9 cellular contexts compared by ENCODE assay signal in the genomic region with DNA sequence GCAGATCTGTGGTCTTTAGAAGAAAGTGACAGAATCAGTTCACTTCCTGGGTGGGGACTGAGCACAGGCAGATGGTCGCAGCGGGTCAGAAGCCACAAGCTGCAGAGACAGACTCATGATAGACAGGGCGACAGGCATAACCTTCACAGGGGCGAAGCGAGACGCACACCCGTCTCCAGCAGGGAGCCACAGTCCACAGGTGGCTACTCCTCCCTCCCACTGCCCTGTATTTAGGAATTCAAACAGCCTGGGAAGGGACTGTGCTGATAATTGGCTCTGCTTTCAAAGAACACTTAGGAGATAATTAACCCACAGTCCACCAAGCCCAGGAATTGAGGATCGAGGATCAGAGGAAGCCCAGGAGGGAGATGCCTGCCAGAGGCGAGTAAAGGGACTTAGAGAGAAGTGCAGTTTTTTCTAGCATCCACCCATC. TPM values are rescaled to one million over a fixed set of nuclear protein-coding genes. Genes with fewer than 3 reads are reported as not detected.
A peak's percentile ranks its signal among the peaks of the same experiment; 100 is the strongest.
DNase-seq lines count a peak whose midpoint lies in the region; ATAC-seq, FAIRE-seq and TF ChIP-seq lines count a peak whose summit lies in the region.
"Had no signal": no experiment of that assay in that cellular context is flagged by ENCODE, and none has a peak within 500 bp of the region (broad histone marks: within the 10 kb centered on the region; RNA-seq: fewer than 3 reads in every experiment).

No MANE protein-coding gene starts in this region.

- peak overlapping the region; percentile 53 for H3K9ac ChIP-seq in SK-N-SH

- peak overlapping the region; percentile 61; the same call in 1 of the 2 replicates for H2AFZ ChIP-seq in SK-N-SH (ENCODE audit: low read depth)

- no peaks in the 10 kb centered on the region for H3K9me2 ChIP-seq in SK-N-SH

- peak overlapping the region; percentile 56 for H3K4me2 ChIP-seq in SK-N-SH

- TF ChIP-seq EP300 in SK-N-SH (IDR thresholded peaks at IDR 0.05; ENCODE audit: borderline replicate concordance in 1 of 2, low read depth in 1 of 2, low read length in 1 of 2), result no peak

- POLR2A ChIA-PET in SK-N-SH (lab: Yijun Ruan, JAX), result interaction anchor here (1.2 kb wide), 1 partner anchor 12 kb away, joined by 3 read pairs; no protein-coding TSS in a partner anchor

- H3K9me3 ChIP-seq in SK-N-SH, result no peaks in the 10 kb centered on the region
- H3K9me3 ChIP-seq in left ventricle myocardium inferior (replicated peaks), result no peaks in the 10 kb centered on the region

- peaks cover 15 to 31% of the 10 kb centered on the region in 2 experiments for H3K4me1 ChIP-seq in SK-N-SH (ENCODE audit: control insufficient read depth in 1 of 2, insufficient read depth in 2 of 2, low read depth in 1 of 2, low read length in 1 of 2)
- H3K4me1 ChIP-seq in left ventricle myocardium inferior, result peaks cover 38% of the 10 kb centered on the region

- H3K27ac ChIP-seq in SK-N-SH (ENCODE audit: low read depth in 2 of 2, low read length in 1 of 2), result peak overlapping the region; percentile 39 to 77; a peak in 3 of 4 replicates
- H3K27ac ChIP-seq in left ventricle myocardium inferior (replicated peaks), result peak overlapping the region; percentile 83

- no peak for TF ChIP-seq RAD21 in SK-N-SH (IDR thresholded peaks at IDR 0.05; ENCODE audit: low read length)

- FAIRE-seq in GM18507 (lab: Jason Lieb, UNC), result peak; percentile 75

- peaks cover 0 to 3% of the 10 kb centered on the region in 2 experiments for H3K36me3 ChIP-seq in SK-N-SH (replicated peaks in 1 of 2; ENCODE audit: control insufficient read depth in 1 of 2, insufficient read depth in 2 of 2, low read length in 1 of 2)
- H3K36me3 ChIP-seq in left ventricle myocardium inferior, result no peaks in the 10 kb centered on the region

- TF ChIP-seq CTCF in SK-N-SH (IDR thresholded peaks at IDR 0.05), result no peak
- no peak for TF ChIP-seq CTCF in left ventricle myocardium inferior (IDR thresholded peaks at IDR 0.05; ENCODE audit: borderline replicate concordance)

- DNase-seq in GM18507 (ENCODE audit: extremely low spot score, insufficient read length, low read depth) (peak; percentile 53), SK-N-SH (peak; percentile 46), left ventricle myocardium inferior (no peak), DMS114 treated with DMSO at 0.1 percent for 48 hours (lab: John Stamatoyannopoulos, UW; ENCODE audit: unreplicated experiment) (no peak), occipital lobe (lab: John Stamatoyannopoulos, UW) (no peak)
- DNase-seq in stimulated activated naive CD8-positive, alpha-beta T cell treated with anti-CD3 and anti-CD28 coated beads, Interleukin-15, Interleukin-2, amounts not matched to agents 100 U/mL and 50 U/mL, for 24 hours, result peak; percentile 37
- no peak for DNase-seq in stimulated activated CD4-positive, alpha-beta T cell treated with anti-CD3 and anti-CD28 coated beads, Interleukin-15, amount 100 ng/mL, for 24 hours

- intact Hi-C loops in left ventricle myocardium inferior (cut with micrococcal nuclease), result no loop called here

- H3K27me3 ChIP-seq in SK-N-SH (ENCODE audit: insufficient read depth) (no peaks in the 10 kb centered on the region), left ventricle myocardium inferior (ENCODE audit: low read depth) (no peaks in the 10 kb centered on the region)

- no peaks in the 10 kb centered on the region for H4K20me1 ChIP-seq in SK-N-SH (ENCODE audit: insufficient read depth)

- 46% methylated on average over 6 of the region's 9 CpGs for WGBS in SK-N-SH (ENCODE audit: low lambda C conversion rate)

- H3K4me3 ChIP-seq in SK-N-SH (ENCODE audit: low read depth in 2 of 2, low read length in 1 of 2) (no peak overlapping the region), left ventricle myocardium inferior (peak overlapping the region; percentile 44)

- peaks cover 30% of the 10 kb centered on the region for H3F3A ChIP-seq in SK-N-SH (replicated peaks; ENCODE audit: insufficient read depth)

- CTCF ChIA-PET in SK-N-SH (lab: Yijun Ruan, JAX), result interaction anchor here (0.8 to 1.3 kb wide), 3 partner anchors 33 to 38 kb away, joined by 3 to 6 read pairs (median 3); no protein-coding TSS in a partner anchor

- peak; percentile 47 for ATAC-seq in HG03097 (IDR thresholded peaks at IDR 0.05; ENCODE audit: low FRiP score, unreplicated experiment)
- peak; percentile 61 for ATAC-seq in stimulated activated naive CD8-positive, alpha-beta T cell treated with anti-CD3 and anti-CD28 coated beads, Interleukin-15, Interleukin-2, amounts not matched to agents 100 U/mL and 50 U/mL, for 24 hours

- peaks cover 89% of the 10 kb centered on the region for H3K79me2 ChIP-seq in SK-N-SH (ENCODE audit: insufficient read depth)

TF ChIP-seq in SK-N-SH, 30 proteins besides CTCF, POLR2A, EP300 and RAD21:
- TF ChIP-seq YY1 (IDR thresholded peaks at IDR 0.05; ENCODE audit: low read depth), result no peak
- TF ChIP-seq, protein P1, sequence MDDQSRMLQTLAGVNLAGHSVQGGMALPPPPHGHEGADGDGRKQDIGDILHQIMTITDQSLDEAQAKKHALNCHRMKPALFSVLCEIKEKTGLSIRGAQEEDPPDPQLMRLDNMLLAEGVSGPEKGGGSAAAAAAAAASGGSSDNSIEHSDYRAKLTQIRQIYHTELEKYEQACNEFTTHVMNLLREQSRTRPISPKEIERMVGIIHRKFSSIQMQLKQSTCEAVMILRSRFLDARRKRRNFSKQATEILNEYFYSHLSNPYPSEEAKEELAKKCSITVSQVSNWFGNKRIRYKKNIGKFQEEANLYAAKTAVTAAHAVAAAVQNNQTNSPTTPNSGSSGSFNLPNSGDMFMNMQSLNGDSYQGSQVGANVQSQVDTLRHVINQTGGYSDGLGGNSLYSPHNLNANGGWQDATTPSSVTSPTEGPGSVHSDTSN (IDR thresholded peaks at IDR 0.05), result peak; percentile 37; the same call in 1 of the 2 replicates
- TF ChIP-seq FOSL2 (IDR thresholded peaks at IDR 0.05; ENCODE audit: borderline replicate concordance, low read depth), result no peak
- TF ChIP-seq EZH2phosphoT487 (IDR thresholded peaks at IDR 0.05; ENCODE audit: borderline replicate concordance, low read depth), result no peak
- no peak for TF ChIP-seq TAF1 (IDR thresholded peaks at IDR 0.05; ENCODE audit: borderline replicate concordance, low read depth, low read length)
- TF ChIP-seq, protein P2, sequence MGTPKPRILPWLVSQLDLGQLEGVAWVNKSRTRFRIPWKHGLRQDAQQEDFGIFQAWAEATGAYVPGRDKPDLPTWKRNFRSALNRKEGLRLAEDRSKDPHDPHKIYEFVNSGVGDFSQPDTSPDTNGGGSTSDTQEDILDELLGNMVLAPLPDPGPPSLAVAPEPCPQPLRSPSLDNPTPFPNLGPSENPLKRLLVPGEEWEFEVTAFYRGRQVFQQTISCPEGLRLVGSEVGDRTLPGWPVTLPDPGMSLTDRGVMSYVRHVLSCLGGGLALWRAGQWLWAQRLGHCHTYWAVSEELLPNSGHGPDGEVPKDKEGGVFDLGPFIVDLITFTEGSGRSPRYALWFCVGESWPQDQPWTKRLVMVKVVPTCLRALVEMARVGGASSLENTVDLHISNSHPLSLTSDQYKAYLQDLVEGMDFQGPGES (IDR thresholded peaks at IDR 0.05; ENCODE audit: low read depth, low read length), result no peak
- TF ChIP-seq, protein P3, sequence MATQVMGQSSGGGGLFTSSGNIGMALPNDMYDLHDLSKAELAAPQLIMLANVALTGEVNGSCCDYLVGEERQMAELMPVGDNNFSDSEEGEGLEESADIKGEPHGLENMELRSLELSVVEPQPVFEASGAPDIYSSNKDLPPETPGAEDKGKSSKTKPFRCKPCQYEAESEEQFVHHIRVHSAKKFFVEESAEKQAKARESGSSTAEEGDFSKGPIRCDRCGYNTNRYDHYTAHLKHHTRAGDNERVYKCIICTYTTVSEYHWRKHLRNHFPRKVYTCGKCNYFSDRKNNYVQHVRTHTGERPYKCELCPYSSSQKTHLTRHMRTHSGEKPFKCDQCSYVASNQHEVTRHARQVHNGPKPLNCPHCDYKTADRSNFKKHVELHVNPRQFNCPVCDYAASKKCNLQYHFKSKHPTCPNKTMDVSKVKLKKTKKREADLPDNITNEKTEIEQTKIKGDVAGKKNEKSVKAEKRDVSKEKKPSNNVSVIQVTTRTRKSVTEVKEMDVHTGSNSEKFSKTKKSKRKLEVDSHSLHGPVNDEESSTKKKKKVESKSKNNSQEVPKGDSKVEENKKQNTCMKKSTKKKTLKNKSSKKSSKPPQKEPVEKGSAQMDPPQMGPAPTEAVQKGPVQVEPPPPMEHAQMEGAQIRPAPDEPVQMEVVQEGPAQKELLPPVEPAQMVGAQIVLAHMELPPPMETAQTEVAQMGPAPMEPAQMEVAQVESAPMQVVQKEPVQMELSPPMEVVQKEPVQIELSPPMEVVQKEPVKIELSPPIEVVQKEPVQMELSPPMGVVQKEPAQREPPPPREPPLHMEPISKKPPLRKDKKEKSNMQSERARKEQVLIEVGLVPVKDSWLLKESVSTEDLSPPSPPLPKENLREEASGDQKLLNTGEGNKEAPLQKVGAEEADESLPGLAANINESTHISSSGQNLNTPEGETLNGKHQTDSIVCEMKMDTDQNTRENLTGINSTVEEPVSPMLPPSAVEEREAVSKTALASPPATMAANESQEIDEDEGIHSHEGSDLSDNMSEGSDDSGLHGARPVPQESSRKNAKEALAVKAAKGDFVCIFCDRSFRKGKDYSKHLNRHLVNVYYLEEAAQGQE (IDR thresholded peaks at IDR 0.05; ENCODE audit: low read depth, low read length), result no peak
- TF ChIP-seq, protein P4, sequence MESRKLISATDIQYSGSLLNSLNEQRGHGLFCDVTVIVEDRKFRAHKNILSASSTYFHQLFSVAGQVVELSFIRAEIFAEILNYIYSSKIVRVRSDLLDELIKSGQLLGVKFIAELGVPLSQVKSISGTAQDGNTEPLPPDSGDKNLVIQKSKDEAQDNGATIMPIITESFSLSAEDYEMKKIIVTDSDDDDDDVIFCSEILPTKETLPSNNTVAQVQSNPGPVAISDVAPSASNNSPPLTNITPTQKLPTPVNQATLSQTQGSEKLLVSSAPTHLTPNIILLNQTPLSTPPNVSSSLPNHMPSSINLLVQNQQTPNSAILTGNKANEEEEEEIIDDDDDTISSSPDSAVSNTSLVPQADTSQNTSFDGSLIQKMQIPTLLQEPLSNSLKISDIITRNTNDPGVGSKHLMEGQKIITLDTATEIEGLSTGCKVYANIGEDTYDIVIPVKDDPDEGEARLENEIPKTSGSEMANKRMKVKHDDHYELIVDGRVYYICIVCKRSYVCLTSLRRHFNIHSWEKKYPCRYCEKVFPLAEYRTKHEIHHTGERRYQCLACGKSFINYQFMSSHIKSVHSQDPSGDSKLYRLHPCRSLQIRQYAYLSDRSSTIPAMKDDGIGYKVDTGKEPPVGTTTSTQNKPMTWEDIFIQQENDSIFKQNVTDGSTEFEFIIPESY (IDR thresholded peaks at IDR 0.05; ENCODE audit: borderline replicate concordance, low read depth), result no peak
- TF ChIP-seq NRF1 (IDR thresholded peaks at IDR 0.05; ENCODE audit: low read depth, low read length), result no peak
TF ChIP-seq in SK-N-SH: peak in this region for 1.

RNA-seq across cellular contexts. Expression of gene RFX2, which starts 23.2 kb away (rescaled TPM):
- polyA plus RNA-seq in SK-N-SH (2012; rRNA removed), result 10.0 and 12.6 TPM in 2 replicates
- polyA plus RNA-seq in SK-N-SH (2012; cell fraction: cytosol; rRNA removed), result 7.6 and 7.9 TPM in 2 replicates
- 18.3 and 42.2 TPM in 2 replicates for polyA plus RNA-seq in SK-N-SH (2012; cell fraction: nucleus; rRNA removed)
- total RNA-seq in left ventricle myocardium inferior, result 6.1 TPM
- total RNA-seq in occipital lobe, result 5.6 TPM

RNA-seq across cellular contexts. Expression of gene ACSBG2, which starts 48.4 kb away (rescaled TPM):
- not detected in 2 replicates for polyA plus RNA-seq in SK-N-SH (2012; rRNA removed)
- not detected in 2 replicates for polyA plus RNA-seq in SK-N-SH (2012; cell fraction: cytosol; rRNA removed)
- not detected in 2 replicates for polyA plus RNA-seq in SK-N-SH (2012; cell fraction: nucleus; rRNA removed)
- total RNA-seq in left ventricle myocardium inferior (not detected), occipital lobe (0.16 TPM)
- total RNA-seq: lung microvascular endothelial cell had no signal

Comparison
In these comparisons a context has a peak if more than half of its experiments do, and no peak if none do; other contexts are left out.
1. DNase-seq: peak in GM18507 (single experiment), SK-N-SH (single experiment) and stimulated activated naive CD8-positive, alpha-beta T cell treated with anti-CD3 and anti-CD28 coated beads, Interleukin-15, Interleukin-2, amounts not matched to agents 100 U/mL and 50 U/mL, for 24 hours (single experiment); none in left ventricle myocardium inferior (single experiment), DMS114 treated with DMSO at 0.1 percent for 48 hours (single experiment), occipital lobe (single experiment) and stimulated activated CD4-positive, alpha-beta T cell treated with anti-CD3 and anti-CD28 coated beads, Interleukin-15, amount 100 ng/mL, for 24 hours (single experiment).